Comparison of ENCODE assay signal across 1 cellular context in the genomic region with DNA sequence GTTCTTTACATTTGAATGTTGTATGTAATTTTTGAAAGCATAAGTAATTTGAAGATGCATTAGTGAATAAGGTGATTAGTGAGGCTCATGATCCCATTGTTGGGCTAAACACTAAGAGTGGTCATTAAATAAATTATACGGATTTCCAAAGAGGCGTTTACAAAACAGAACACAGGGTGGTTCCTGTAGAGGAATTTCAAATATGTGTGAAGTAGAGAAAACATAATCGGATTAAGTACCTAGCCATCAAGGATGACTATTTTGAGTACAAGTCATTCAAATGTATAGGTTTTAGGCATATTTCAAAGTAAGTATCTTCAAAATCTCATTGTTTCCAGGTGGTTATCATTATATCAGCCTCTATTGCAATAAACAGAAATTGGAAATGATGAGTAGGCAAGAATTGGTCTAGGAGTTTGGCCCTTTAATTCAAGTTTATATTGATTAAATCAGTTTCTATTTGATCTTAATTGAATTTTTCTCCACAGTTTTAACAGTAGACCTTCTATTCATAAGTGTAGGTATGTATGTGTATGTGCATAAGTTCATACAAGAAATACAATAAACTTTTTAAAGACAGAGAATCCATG.
TF ChIP-seq lines count a peak whose summit lies in the region.

No MANE protein-coding gene starts in this region.

TF ChIP-seq in K562, 482 proteins besides CTCF, POLR2A, EP300 and RAD21:
- TF ChIP-seq ATF7 (IDR thresholded peaks at IDR 0.05) (no peak), MAFF (IDR thresholded peaks at IDR 0.05; ENCODE audit: low read length) (peak; percentile 43), NR1H2 (CRISPR knock-in tag; IDR thresholded peaks at IDR 0.05) (no peak), ZKSCAN3 (CRISPR knock-in tag; IDR thresholded peaks at IDR 0.05) (no peak), CHD4 (IDR thresholded peaks at IDR 0.05; ENCODE audit: insufficient read depth, insufficient replicate concordance, low read depth, low read length, poor library complexity, severe bottlenecking) (no peak), MAFK (IDR thresholded peaks at IDR 0.05; ENCODE audit: low read length) (peak; percentile 56), SPI1 (IDR thresholded peaks at IDR 0.05; ENCODE audit: borderline replicate concordance, low read depth, low read length) (no peak), C11orf30 (IDR thresholded peaks at IDR 0.05; ENCODE audit: low read depth) (peak; percentile 56; the same call in 1 of the 2 replicates)
- TF ChIP-seq, protein P1, sequence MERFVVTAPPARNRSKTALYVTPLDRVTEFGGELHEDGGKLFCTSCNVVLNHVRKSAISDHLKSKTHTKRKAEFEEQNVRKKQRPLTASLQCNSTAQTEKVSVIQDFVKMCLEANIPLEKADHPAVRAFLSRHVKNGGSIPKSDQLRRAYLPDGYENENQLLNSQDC (CRISPR knock-in tag; IDR thresholded peaks at IDR 0.05): no peak
- TF ChIP-seq, protein P2, sequence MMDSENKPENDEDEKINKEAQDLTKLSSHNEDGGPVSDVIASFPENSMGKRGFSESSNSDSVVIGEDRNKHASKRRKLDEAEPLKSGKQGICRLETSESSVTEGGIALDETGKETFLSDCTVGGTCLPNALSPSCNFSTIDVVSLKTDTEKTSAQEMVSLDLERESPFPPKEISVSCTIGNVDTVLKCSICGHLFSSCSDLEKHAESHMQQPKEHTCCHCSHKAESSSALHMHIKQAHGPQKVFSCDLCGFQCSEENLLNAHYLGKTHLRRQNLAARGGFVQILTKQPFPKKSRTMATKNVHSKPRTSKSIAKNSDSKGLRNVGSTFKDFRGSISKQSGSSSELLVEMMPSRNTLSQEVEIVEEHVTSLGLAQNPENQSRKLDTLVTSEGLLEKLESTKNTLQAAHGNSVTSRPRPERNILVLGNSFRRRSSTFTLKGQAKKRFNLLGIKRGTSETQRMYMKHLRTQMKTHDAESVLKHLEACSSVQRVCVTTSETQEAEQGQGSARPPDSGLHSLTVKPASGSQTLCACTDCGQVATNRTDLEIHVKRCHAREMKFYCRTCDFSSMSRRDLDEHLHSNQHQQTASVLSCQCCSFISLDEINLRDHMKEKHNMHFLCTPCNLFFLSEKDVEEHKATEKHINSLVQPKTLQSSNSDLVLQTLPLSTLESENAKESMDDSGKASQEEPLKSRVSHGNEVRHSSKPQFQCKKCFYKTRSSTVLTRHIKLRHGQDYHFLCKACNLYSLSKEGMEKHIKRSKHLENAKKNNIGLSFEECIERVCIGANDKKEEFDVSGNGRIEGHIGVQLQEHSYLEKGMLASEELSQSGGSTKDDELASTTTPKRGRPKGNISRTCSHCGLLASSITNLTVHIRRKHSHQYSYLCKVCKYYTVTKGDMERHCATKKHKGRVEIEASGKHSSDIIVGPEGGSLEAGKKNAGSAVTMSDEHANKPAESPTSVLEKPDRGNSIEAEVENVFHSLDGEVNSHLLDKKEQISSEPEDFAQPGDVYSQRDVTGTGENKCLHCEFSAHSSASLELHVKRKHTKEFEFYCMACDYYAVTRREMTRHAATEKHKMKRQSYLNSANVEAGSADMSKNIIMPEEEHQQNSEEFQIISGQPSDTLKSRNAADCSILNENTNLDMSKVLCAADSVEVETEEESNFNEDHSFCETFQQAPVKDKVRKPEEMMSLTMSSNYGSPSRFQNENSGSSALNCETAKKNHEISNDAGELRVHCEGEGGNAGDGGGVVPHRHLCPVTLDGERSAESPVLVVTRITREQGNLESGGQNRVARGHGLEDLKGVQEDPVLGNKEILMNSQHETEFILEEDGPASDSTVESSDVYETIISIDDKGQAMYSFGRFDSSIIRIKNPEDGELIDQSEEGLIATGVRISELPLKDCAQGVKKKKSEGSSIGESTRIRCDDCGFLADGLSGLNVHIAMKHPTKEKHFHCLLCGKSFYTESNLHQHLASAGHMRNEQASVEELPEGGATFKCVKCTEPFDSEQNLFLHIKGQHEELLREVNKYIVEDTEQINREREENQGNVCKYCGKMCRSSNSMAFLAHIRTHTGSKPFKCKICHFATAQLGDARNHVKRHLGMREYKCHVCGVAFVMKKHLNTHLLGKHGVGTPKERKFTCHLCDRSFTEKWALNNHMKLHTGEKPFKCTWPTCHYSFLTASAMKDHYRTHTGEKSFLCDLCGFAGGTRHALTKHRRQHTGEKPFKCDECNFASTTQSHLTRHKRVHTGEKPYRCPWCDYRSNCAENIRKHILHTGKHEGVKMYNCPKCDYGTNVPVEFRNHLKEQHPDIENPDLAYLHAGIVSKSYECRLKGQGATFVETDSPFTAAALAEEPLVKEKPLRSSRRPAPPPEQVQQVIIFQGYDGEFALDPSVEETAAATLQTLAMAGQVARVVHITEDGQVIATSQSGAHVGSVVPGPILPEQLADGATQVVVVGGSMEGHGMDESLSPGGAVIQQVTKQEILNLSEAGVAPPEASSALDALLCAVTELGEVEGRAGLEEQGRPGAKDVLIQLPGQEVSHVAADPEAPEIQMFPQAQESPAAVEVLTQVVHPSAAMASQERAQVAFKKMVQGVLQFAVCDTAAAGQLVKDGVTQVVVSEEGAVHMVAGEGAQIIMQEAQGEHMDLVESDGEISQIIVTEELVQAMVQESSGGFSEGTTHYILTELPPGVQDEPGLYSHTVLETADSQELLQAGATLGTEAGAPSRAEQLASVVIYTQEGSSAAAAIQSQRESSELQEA (IDR thresholded peaks at IDR 0.05; ENCODE audit: low read depth): no peak
- TF ChIP-seq, protein P3, sequence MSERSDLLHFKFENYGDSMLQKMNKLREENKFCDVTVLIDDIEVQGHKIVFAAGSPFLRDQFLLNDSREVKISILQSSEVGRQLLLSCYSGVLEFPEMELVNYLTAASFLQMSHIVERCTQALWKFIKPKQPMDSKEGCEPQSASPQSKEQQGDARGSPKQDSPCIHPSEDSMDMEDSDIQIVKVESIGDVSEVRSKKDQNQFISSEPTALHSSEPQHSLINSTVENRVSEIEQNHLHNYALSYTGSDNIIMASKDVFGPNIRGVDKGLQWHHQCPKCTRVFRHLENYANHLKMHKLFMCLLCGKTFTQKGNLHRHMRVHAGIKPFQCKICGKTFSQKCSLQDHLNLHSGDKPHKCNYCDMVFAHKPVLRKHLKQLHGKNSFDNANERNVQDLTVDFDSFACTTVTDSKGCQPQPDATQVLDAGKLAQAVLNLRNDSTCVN (CRISPR knock-in tag; IDR thresholded peaks at IDR 0.05): no peak
